ENCODE assay signal across 2 cellular contexts in the genomic region with DNA sequence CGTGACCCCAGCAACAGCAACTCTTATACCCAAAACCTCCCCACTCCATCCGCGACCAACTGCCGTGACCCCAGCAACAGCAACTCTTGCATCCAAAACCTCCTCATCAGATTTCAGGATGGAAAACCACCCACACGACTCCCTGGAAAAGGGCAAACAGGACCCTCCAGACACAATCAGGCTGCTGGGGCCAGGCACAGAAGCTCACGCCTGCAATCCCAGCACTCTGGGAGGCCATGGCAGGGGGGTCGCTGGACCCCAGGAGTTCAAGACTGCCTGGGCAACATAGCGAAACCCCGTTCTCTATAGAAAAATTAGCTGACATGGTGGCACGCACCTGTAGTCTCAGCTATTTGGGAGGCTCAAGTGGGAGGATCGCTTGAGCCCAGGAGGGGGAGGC.
TF ChIP-seq lines count a peak whose summit lies in the region.

No MANE protein-coding gene starts in this region.

TF ChIP-seq in WTC11, 78 proteins besides CTCF, POLR2A, EP300 and RAD21:
- TF ChIP-seq ZBTB21 (CRISPR knock-in tag; IDR thresholded peaks at IDR 0.05; ENCODE audit: borderline replicate concordance): no peak
- TF ChIP-seq CDX4 (CRISPR knock-in tag; IDR thresholded peaks at IDR 0.05; ENCODE audit: borderline replicate concordance): no peak
- TF ChIP-seq, protein P1, sequence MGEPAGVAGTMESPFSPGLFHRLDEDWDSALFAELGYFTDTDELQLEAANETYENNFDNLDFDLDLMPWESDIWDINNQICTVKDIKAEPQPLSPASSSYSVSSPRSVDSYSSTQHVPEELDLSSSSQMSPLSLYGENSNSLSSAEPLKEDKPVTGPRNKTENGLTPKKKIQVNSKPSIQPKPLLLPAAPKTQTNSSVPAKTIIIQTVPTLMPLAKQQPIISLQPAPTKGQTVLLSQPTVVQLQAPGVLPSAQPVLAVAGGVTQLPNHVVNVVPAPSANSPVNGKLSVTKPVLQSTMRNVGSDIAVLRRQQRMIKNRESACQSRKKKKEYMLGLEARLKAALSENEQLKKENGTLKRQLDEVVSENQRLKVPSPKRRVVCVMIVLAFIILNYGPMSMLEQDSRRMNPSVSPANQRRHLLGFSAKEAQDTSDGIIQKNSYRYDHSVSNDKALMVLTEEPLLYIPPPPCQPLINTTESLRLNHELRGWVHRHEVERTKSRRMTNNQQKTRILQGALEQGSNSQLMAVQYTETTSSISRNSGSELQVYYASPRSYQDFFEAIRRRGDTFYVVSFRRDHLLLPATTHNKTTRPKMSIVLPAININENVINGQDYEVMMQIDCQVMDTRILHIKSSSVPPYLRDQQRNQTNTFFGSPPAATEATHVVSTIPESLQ (CRISPR knock-in tag; IDR thresholded peaks at IDR 0.05): no peak
- TF ChIP-seq E2F4 (CRISPR knock-in tag; IDR thresholded peaks at IDR 0.05; ENCODE audit: borderline replicate concordance, low read depth): no peak
- TF ChIP-seq GRHL2 (CRISPR knock-in tag; IDR thresholded peaks at IDR 0.05; ENCODE audit: insufficient replicate concordance, severe bottlenecking): no peak
- TF ChIP-seq NR1H2 (CRISPR knock-in tag; IDR thresholded peaks at IDR 0.05): no peak
- no peak for TF ChIP-seq ZNF219 (CRISPR knock-in tag; IDR thresholded peaks at IDR 0.05; ENCODE audit: borderline replicate concordance)
- TF ChIP-seq NFE2L1 (CRISPR knock-in tag; IDR thresholded peaks at IDR 0.05): no peak
- no peak for TF ChIP-seq ZSCAN18 (CRISPR knock-in tag; IDR thresholded peaks at IDR 0.05)
- no peak for TF ChIP-seq ERG (CRISPR knock-in tag; IDR thresholded peaks at IDR 0.05)
- no peak for TF ChIP-seq ATF2 (CRISPR knock-in tag; IDR thresholded peaks at IDR 0.05; ENCODE audit: borderline replicate concordance, low read depth)
- TF ChIP-seq HMGXB4 (CRISPR knock-in tag; IDR thresholded peaks at IDR 0.05): no peak
- no peak for TF ChIP-seq SOX15 (CRISPR knock-in tag; IDR thresholded peaks at IDR 0.05)
- no peak for TF ChIP-seq SMAD4 (CRISPR knock-in tag; IDR thresholded peaks at IDR 0.05)
- TF ChIP-seq OVOL2 (CRISPR knock-in tag; IDR thresholded peaks at IDR 0.05; ENCODE audit: borderline replicate concordance): no peak
- no peak for TF ChIP-seq MYBL2 (CRISPR knock-in tag; IDR thresholded peaks at IDR 0.05)

TF ChIP-seq in SK-N-SH, 30 proteins besides CTCF, POLR2A, EP300 and RAD21:
- no peak for TF ChIP-seq POLR2AphosphoS5 (IDR thresholded peaks at IDR 0.05; ENCODE audit: low read depth, low read length)
- no peak for TF ChIP-seq ZBTB33 (IDR thresholded peaks at IDR 0.05; ENCODE audit: borderline replicate concordance, low read depth)
- no peak for TF ChIP-seq SMC3 (IDR thresholded peaks at IDR 0.05; ENCODE audit: low read depth, low read length)
- no peak for TF ChIP-seq PBX3 (IDR thresholded peaks at IDR 0.05)
- TF ChIP-seq GATA2 (CRISPR knock-in tag; IDR thresholded peaks at IDR 0.05): no peak
- TF ChIP-seq SIN3A (IDR thresholded peaks at IDR 0.05; ENCODE audit: borderline replicate concordance, low read depth, low read length): no peak
- TF ChIP-seq RFX5 (IDR thresholded peaks at IDR 0.05; ENCODE audit: low read length): no peak
- no peak for TF ChIP-seq FOXM1 (IDR thresholded peaks at IDR 0.05; ENCODE audit: low read depth)
- no peak for TF ChIP-seq EZH2phosphoT487 (IDR thresholded peaks at IDR 0.05; ENCODE audit: borderline replicate concordance, low read depth)
- no peak for TF ChIP-seq RXRA (IDR thresholded peaks at IDR 0.05; ENCODE audit: borderline replicate concordance, low read depth)
- no peak for TF ChIP-seq TCF12 (IDR thresholded peaks at IDR 0.05)
- TF ChIP-seq TEAD4 (IDR thresholded peaks at IDR 0.05; ENCODE audit: borderline replicate concordance, insufficient read depth): no peak
- no peak for TF ChIP-seq CHD2 (IDR thresholded peaks at IDR 0.05; ENCODE audit: low read length, partially characterized antibody)
- no peak for TF ChIP-seq YY1 (IDR thresholded peaks at IDR 0.05; ENCODE audit: low read depth)
- no peak for TF ChIP-seq USF2 (IDR thresholded peaks at IDR 0.05; ENCODE audit: borderline replicate concordance, low read depth, low read length)
- TF ChIP-seq NRF1 (IDR thresholded peaks at IDR 0.05; ENCODE audit: low read depth, low read length): no peak
- TF ChIP-seq JUND (IDR thresholded peaks at IDR 0.05): no peak
- TF ChIP-seq GABPA (IDR thresholded peaks at IDR 0.05; ENCODE audit: low read depth): no peak
- TF ChIP-seq, protein P2, sequence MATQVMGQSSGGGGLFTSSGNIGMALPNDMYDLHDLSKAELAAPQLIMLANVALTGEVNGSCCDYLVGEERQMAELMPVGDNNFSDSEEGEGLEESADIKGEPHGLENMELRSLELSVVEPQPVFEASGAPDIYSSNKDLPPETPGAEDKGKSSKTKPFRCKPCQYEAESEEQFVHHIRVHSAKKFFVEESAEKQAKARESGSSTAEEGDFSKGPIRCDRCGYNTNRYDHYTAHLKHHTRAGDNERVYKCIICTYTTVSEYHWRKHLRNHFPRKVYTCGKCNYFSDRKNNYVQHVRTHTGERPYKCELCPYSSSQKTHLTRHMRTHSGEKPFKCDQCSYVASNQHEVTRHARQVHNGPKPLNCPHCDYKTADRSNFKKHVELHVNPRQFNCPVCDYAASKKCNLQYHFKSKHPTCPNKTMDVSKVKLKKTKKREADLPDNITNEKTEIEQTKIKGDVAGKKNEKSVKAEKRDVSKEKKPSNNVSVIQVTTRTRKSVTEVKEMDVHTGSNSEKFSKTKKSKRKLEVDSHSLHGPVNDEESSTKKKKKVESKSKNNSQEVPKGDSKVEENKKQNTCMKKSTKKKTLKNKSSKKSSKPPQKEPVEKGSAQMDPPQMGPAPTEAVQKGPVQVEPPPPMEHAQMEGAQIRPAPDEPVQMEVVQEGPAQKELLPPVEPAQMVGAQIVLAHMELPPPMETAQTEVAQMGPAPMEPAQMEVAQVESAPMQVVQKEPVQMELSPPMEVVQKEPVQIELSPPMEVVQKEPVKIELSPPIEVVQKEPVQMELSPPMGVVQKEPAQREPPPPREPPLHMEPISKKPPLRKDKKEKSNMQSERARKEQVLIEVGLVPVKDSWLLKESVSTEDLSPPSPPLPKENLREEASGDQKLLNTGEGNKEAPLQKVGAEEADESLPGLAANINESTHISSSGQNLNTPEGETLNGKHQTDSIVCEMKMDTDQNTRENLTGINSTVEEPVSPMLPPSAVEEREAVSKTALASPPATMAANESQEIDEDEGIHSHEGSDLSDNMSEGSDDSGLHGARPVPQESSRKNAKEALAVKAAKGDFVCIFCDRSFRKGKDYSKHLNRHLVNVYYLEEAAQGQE (IDR thresholded peaks at IDR 0.05; ENCODE audit: low read depth, low read length): no peak
- TF ChIP-seq RCOR1 (IDR thresholded peaks at IDR 0.05; ENCODE audit: low read length): no peak
